Comparison of ENCODE assay signal across 11 cellular contexts in genomic region chr11:111727431-111727830, GRCh38.
"Had no signal": no experiment of that assay in that cellular context is flagged by ENCODE, and none has a peak within 500 bp of the region (broad histone marks: within the 10 kb centered on the region; RNA-seq: fewer than 3 reads in every experiment).

No MANE protein-coding gene starts in this region.

- H3K36me3 Mint-ChIP-seq: activated naive CD4-positive, alpha-beta T cell treated with anti-CD3 and anti-CD28 coated beads, Interleukin-2, amount 50 U/mL, for 72 hours had no signal

- H3K9me3 Mint-ChIP-seq: activated naive CD4-positive, alpha-beta T cell treated with anti-CD3 and anti-CD28 coated beads, Interleukin-2, amount 50 U/mL, for 72 hours; brain; T-helper 1 cell treated with Interleukin-12 subunit alpha and Interleukin-12 subunit beta and Interleukin-4 antibody, amounts not matched to agents 30 μg/mL and 1 μg/mL, for 36 hours; type B pancreatic cell had no signal

- ATAC-seq: activated naive CD4-positive, alpha-beta T cell treated with anti-CD3 and anti-CD28 coated beads, Interleukin-2, amount 50 U/mL, for 72 hours; esophagus mucosa; left lung had no signal

- DNase-seq: activated effector memory CD4-positive, alpha-beta T cell treated with anti-CD3 and anti-CD28 coated beads, Interleukin-2, amount 50 U/mL, for 16 hours; amniotic stem cell; cerebellar nuclear complex; left lung; mesenchymal stem cell; stimulated activated CD4-positive, alpha-beta T cell treated with anti-CD3 and anti-CD28 coated beads, Interleukin-4, amount 100 ng/mL, for 4 hours had no signal

- H3K27me3 Mint-ChIP-seq: brain, type B pancreatic cell had no signal

- H3K27ac Mint-ChIP-seq: activated naive CD4-positive, alpha-beta T cell treated with anti-CD3 and anti-CD28 coated beads, Interleukin-2, amount 50 U/mL, for 72 hours; T-helper 1 cell treated with Interleukin-12 subunit alpha and Interleukin-12 subunit beta and Interleukin-4 antibody, amounts not matched to agents 30 μg/mL and 1 μg/mL, for 36 hours had no signal

- H3K27ac ChIP-seq: left lung had no signal

- H3K4me3 Mint-ChIP-seq: brain; T-helper 1 cell treated with Interleukin-12 subunit alpha and Interleukin-12 subunit beta and Interleukin-4 antibody, amounts not matched to agents 30 μg/mL and 1 μg/mL, for 36 hours; type B pancreatic cell had no signal

- H3K9me3 ChIP-seq: left lung had no signal
